8 cellular contexts compared by ENCODE assay signal in genomic region chr7:111089822-111090426, GRCh38. TPM values are rescaled to one million over a fixed set of nuclear protein-coding genes. Genes with fewer than 3 reads are reported as not detected.
DNase-seq lines count a peak whose midpoint lies in the region; ATAC-seq and TF ChIP-seq lines count a peak whose summit lies in the region.

No MANE protein-coding gene starts in this region.

- peak; percentile 43 for ATAC-seq in GM19452 (IDR thresholded peaks at IDR 0.05; ENCODE audit: unreplicated experiment)
- ATAC-seq in naive thymus-derived CD8-positive, alpha-beta T cell, result peak; percentile 14 to 39
- no peak for ATAC-seq in GM19023 (IDR thresholded peaks at IDR 0.05; ENCODE audit: unreplicated experiment)

- no peaks in the 10 kb centered on the region for H3K36me3 Mint-ChIP-seq in endothelial cell (ENCODE audit: low read depth, unreplicated experiment)
- peaks cover 5 to 18% (median 16%) of the 10 kb centered on the region in 3 donors for H3K36me3 Mint-ChIP-seq in naive thymus-derived CD8-positive, alpha-beta T cell

- H3K4me1 Mint-ChIP-seq in endothelial cell (ENCODE audit: unreplicated experiment), result peaks cover 9% of the 10 kb centered on the region
- peaks cover 15 to 45% (median 42%) of the 10 kb centered on the region in 4 donors for H3K4me1 Mint-ChIP-seq in naive thymus-derived CD8-positive, alpha-beta T cell

- TF ChIP-seq CTCF in endothelial cell (IDR thresholded peaks at IDR 0.05; ENCODE audit: unreplicated experiment), result peak; percentile 94

- in situ Hi-C loops in Caki2 (cut with HindIII; ENCODE audit: low pct_unique_long_range_greater_than_20kb, low sequenced_read_pairs), result no loop called here

- peak; percentile 23 for DNase-seq in Caki2 (ENCODE audit: low read depth)
- peak; percentile 56 for DNase-seq in LHCN-M2 (ENCODE audit: low read depth)
- peak; percentile 53 to 61 for DNase-seq in SHP77 (lab: John Stamatoyannopoulos, UW)
- DNase-seq in endothelial cell (ENCODE audit: low spot score), result no peak
- DNase-seq in naive thymus-derived CD8-positive, alpha-beta T cell, result peak in 3 of 10 donors; percentile 44 to 59 (median 51)
- DNase-seq in NK-92 treated with Interleukin-12 subunit alpha and Interleukin-12 subunit beta, amount 100 ng/mL, for 24 hours (lab: John Stamatoyannopoulos, UW), result no peak

- no peaks in the 10 kb centered on the region for H3K9me3 Mint-ChIP-seq in endothelial cell (ENCODE audit: unreplicated experiment)
- no peaks in the 10 kb centered on the region for H3K9me3 Mint-ChIP-seq in naive thymus-derived CD8-positive, alpha-beta T cell

- H3K4me3 Mint-ChIP-seq in endothelial cell (ENCODE audit: unreplicated experiment), result no peak overlapping the region
- H3K4me3 Mint-ChIP-seq in naive thymus-derived CD8-positive, alpha-beta T cell, result peak overlapping the region; percentile 86 to 100 (median 98)

- POLR2A ChIA-PET in naive thymus-derived CD8-positive, alpha-beta T cell (lab: Charles Lee), result interaction anchor here (0.6 to 1.7 kb wide), 10 partner anchors 14 to 840 kb away, joined by 3 to 10 read pairs (median 4); partner anchors contain the start of gene IMMP2L

- H3K27ac Mint-ChIP-seq in endothelial cell (ENCODE audit: unreplicated experiment), result no peak overlapping the region
- H3K27ac Mint-ChIP-seq in naive thymus-derived CD8-positive, alpha-beta T cell, result peak overlapping the region in 7 of 10 donors; percentile 66 to 96 (median 92)

- H3K27me3 Mint-ChIP-seq in endothelial cell (ENCODE audit: unreplicated experiment), result peaks cover 1% of the 10 kb centered on the region
- H3K27me3 Mint-ChIP-seq in naive thymus-derived CD8-positive, alpha-beta T cell, result no peaks in the 10 kb centered on the region

RNA-seq across cellular contexts. Expression of gene LRRN3, which starts 1.0 kb away (rescaled TPM):
- total RNA-seq in Caki2 (2014; rRNA removed; shearing (Covaris generic); ENCODE audit: low replicate concordance), result not detected in 2 replicates
- total RNA-seq in LHCN-M2 (2014; rRNA removed) (0.64 and 0.69 TPM in 2 replicates), endothelial cell (ENCODE audit: unreplicated experiment) (not detected)
- polyA plus RNA-seq in LHCN-M2 (2012), result 0.07 TPM
- total RNA-seq in naive thymus-derived CD8-positive, alpha-beta T cell, result 100 to 1,000 TPM; 332 to 337 TPM
- polyA plus RNA-seq in naive thymus-derived CD8-positive, alpha-beta T cell, result 100 to 1,000 TPM; 127 to 241 (median 223) TPM

Comparison
In these comparisons a context has a peak if more than half of its experiments do, and no peak if none do; other contexts are left out.
1. DNase-seq: peak in Caki2 (single experiment), LHCN-M2 (single experiment) and SHP77 (2 of 2); none in endothelial cell (single experiment) and NK-92 treated with Interleukin-12 subunit alpha and Interleukin-12 subunit beta, amount 100 ng/mL, for 24 hours (single experiment).
2. RNA of gene LRRN3, which starts 1.0 kb away (total RNA-seq): 332 to 337 TPM in naive thymus-derived CD8-positive, alpha-beta T cell; 0.64 to 0.69 TPM in LHCN-M2, not detected in endothelial cell (single experiment) and not detected in Caki2; every median in the first group is over 100 times any median in the second.